8 cellular contexts compared by ENCODE assay signal in genomic region chr4:7761720-7762119, GRCh38.
DNase-seq lines count a peak whose midpoint lies in the region; ATAC-seq and TF ChIP-seq lines count a peak whose summit lies in the region.

No MANE protein-coding gene starts in this region.

- H3K4me2 ChIP-seq in hepatocyte, result no peak overlapping the region

- H3K9me2 ChIP-seq in hepatocyte (replicated peaks; ENCODE audit: insufficient read depth), result no peaks in the 10 kb centered on the region

- peak; percentile 68 for ATAC-seq in HG03175 (IDR thresholded peaks at IDR 0.05; ENCODE audit: unreplicated experiment)
- ATAC-seq in GM18868 (IDR thresholded peaks at IDR 0.05; ENCODE audit: unreplicated experiment), result no peak

- intact Hi-C loops in ascending aorta (cut with DNase I), result loop anchor here (1.0 to 2.0 kb wide), 2 partner anchors 41 to 225 kb away; no protein-coding TSS in a partner anchor

- WGBS in hepatocyte (ENCODE audit: low lambda C conversion rate, missing lambda C conversion rate), result 47% methylated on average over 12 of the region's 12 CpGs

- no peaks in the 10 kb centered on the region for H3K4me1 ChIP-seq in ascending aorta
- H3K4me1 ChIP-seq in hepatocyte (ENCODE audit: insufficient read depth), result no peaks in the 10 kb centered on the region

- H4K20me1 ChIP-seq in hepatocyte (ENCODE audit: insufficient read depth, poor library complexity, severe bottlenecking), result no peaks in the 10 kb centered on the region

- H3K36me3 ChIP-seq in ascending aorta, result peaks cover 11 to 31% of the 10 kb centered on the region in 2 donors
- H3K36me3 ChIP-seq in hepatocyte (replicated peaks; ENCODE audit: insufficient read depth, low read depth), result no peaks in the 10 kb centered on the region

- H3K27ac ChIP-seq in ascending aorta, result peak overlapping the region; percentile 0 to 55
- no peak overlapping the region for H3K27ac ChIP-seq in hepatocyte

- H3K4me3 ChIP-seq in ascending aorta, result no peak overlapping the region
- no peak overlapping the region for H3K4me3 ChIP-seq in hepatocyte

- H2AFZ ChIP-seq in hepatocyte, result no peak overlapping the region

- TF ChIP-seq CTCF in ascending aorta (IDR thresholded peaks at IDR 0.05) (peak; percentile 76 to 82 (median 81)), hepatocyte (IDR thresholded peaks at IDR 0.05; ENCODE audit: poor library complexity) (peak; percentile 69)

- H3K79me2 ChIP-seq in hepatocyte, result no peaks in the 10 kb centered on the region

- DNase-seq in NCI-H82 (lab: John Stamatoyannopoulos, UW) (peak; percentile 69), NCI-H82 treated with DMSO at 0.1 percent for 48 hours (lab: John Stamatoyannopoulos, UW; ENCODE audit: unreplicated experiment) (no peak), SW480 (ENCODE audit: low spot score) (peak; percentile 49), ascending aorta (ENCODE audit: low spot score in 2 of 2) (peak; percentile 31 to 90), hepatocyte (ENCODE audit: low spot score) (peak; percentile 84)
- peak; percentile 47 for DNase-seq in stimulated activated CD4-positive, alpha-beta T cell treated with anti-CD3 and anti-CD28 coated beads, Interleukin-12 subunit alpha, Interleukin-12 subunit beta, amount 100 ng/mL, for 4 hours

- H3K27me3 ChIP-seq in ascending aorta (no peaks in the 10 kb centered on the region), hepatocyte (no peaks in the 10 kb centered on the region)

- H3K9me3 ChIP-seq in ascending aorta, result no peaks in the 10 kb centered on the region
- H3K9me3 ChIP-seq in hepatocyte (ENCODE audit: low read depth), result no peaks in the 10 kb centered on the region
